In genomic region chr13:44818428-44818827, GRCh38 we compare ENCODE assay signal across 9 cellular contexts.
DNase-seq lines count a peak whose midpoint lies in the region; ATAC-seq, FAIRE-seq and TF ChIP-seq lines count a peak whose summit lies in the region.
"Had no signal": no experiment of that assay in that cellular context is flagged by ENCODE, and none has a peak within 500 bp of the region (broad histone marks: within the 10 kb centered on the region; RNA-seq: fewer than 3 reads in every experiment).

No MANE protein-coding gene starts in this region.

- DNase-seq in GDM1 (lab: John Stamatoyannopoulos, UW) (peak; percentile 47), NAMALWA (ENCODE audit: low spot score) (peak; percentile 14), astrocyte of the cerebellum (ENCODE audit: low read depth) (no peak), lung microvascular endothelial cell (ENCODE audit: low read depth in 2 of 2) (peak; percentile 15 to 29), cardiac septum (ENCODE audit: low spot score) (no peak), RCC 7860 (ENCODE audit: low spot score) (no peak), GM13976 (ENCODE audit: low spot score) (no peak)

- FAIRE-seq in RCC 7860 (lab: Jason Lieb, UNC), result no peak

- in situ Hi-C loops in astrocyte of the cerebellum (cut with HindIII; ENCODE audit: low sequenced_read_pairs), result loop anchor here (10.0 kb wide), 1 partner anchor 84 kb away; no protein-coding TSS in a partner anchor
- in situ Hi-C loops in GM13976 (cut with MboI; ENCODE audit: low sequenced_read_pairs, unreplicated experiment), result no loop called here

- ATAC-seq in HG03378 (IDR thresholded peaks at IDR 0.05; ENCODE audit: unreplicated experiment), result no peak
- ATAC-seq: esophagus mucosa had no signal

- no peak overlapping the region for H3K4me3 ChIP-seq in astrocyte of the cerebellum (ENCODE audit: low read depth, low read length)

- TF ChIP-seq CTCF in astrocyte of the cerebellum (IDR thresholded peaks at IDR 0.05; ENCODE audit: low read depth, low read length, missing control alignments) (peak; percentile 29), GM13976 (IDR thresholded peaks at IDR 0.05; ENCODE audit: borderline replicate concordance, control extremely low read depth, extremely low read depth, insufficient read depth, missing control alignments) (no peak)

- intact Hi-C loops in cardiac septum (cut with DNase I), result no loop called here

Comparison
In these comparisons a context has a peak if more than half of its experiments do, and no peak if none do; other contexts are left out.
1. DNase-seq: peak in GDM1 (single experiment), NAMALWA (single experiment) and lung microvascular endothelial cell (2 of 2); none in astrocyte of the cerebellum (single experiment), cardiac septum (single experiment), RCC 7860 (single experiment) and GM13976 (single experiment).